ENCODE assay signal across 30 cellular contexts in genomic region chr10:118968071-118968470, GRCh38.
DNase-seq lines count a peak whose midpoint lies in the region; ATAC-seq and TF ChIP-seq lines count a peak whose summit lies in the region.
"Had no signal": no experiment of that assay in that cellular context is flagged by ENCODE, and none has a peak within 500 bp of the region (broad histone marks: within the 10 kb centered on the region; RNA-seq: fewer than 3 reads in every experiment).

No MANE protein-coding gene starts in this region.

- H3K27me3 Mint-ChIP-seq in natural killer cell treated with Interleukin-12 subunit alpha and Interleukin-12 subunit beta and Interleukin-15 and Interleukin-18, amount 100 ng/mL, for 72 hours, result peaks cover 18 to 20% of the 10 kb centered on the region in 2 donors

- H3K36me3 ChIP-seq in right atrium auricular region, result no peaks in the 10 kb centered on the region
- H3K36me3 ChIP-seq: brain microvascular endothelial cell, tibial nerve, WERI-Rb-1 had no signal

- intact Hi-C loops in Right ventricle myocardium inferior (cut with DNase I) (no loop called here), cardiac septum (cut with DNase I) (no loop called here)

- H3K27me3 ChIP-seq in right atrium auricular region, result no peaks in the 10 kb centered on the region
- H3K27me3 ChIP-seq: brain microvascular endothelial cell, tibial nerve had no signal

- H3K4me1 ChIP-seq in right atrium auricular region, result peaks cover 0 to 34% of the 10 kb centered on the region in 2 donors

- no peak overlapping the region for H3K27ac Mint-ChIP-seq in natural killer cell treated with Interleukin-12 subunit alpha and Interleukin-12 subunit beta and Interleukin-15 and Interleukin-18, amount 100 ng/mL, for 72 hours
- no peak overlapping the region for H3K27ac Mint-ChIP-seq in stimulated activated effector memory CD8-positive, alpha-beta T cell treated with anti-CD3 and anti-CD28 coated beads, Interleukin-12 subunit alpha, Interleukin-12 subunit beta, amount 100 ng/mL, for 72 hours
- H3K27ac Mint-ChIP-seq: activated CD8-positive, alpha-beta T cell treated with anti-CD3 and anti-CD28 coated beads, Interleukin-2, amount 10 ng/mL, durations not matched to agents 7 days and 5 days; activated naive CD4-positive, alpha-beta T cell treated with anti-CD3 and anti-CD28 coated beads, Interleukin-2, amount 50 U/mL, for 24 hours; activated T-helper 2 cell treated with anti-CD3 and anti-CD28 coated beads, Interferon-gamma antibody, Interleukin-2, Interleukin-4, amounts not matched to agents 10 μg/mL and 5 μg/mL and 100 μg/mL, durations not matched to agents 14 hours and 24 hours and 36 hours; memory B cell had no signal

- H3K4me1 Mint-ChIP-seq in natural killer cell treated with Interleukin-12 subunit alpha and Interleukin-12 subunit beta and Interleukin-15 and Interleukin-18, amount 100 ng/mL, for 72 hours (ENCODE audit: low read depth in 2 of 2), result no peaks in the 10 kb centered on the region
- no peaks in the 10 kb centered on the region for H3K4me1 Mint-ChIP-seq in stimulated activated effector memory CD8-positive, alpha-beta T cell treated with anti-CD3 and anti-CD28 coated beads, Interleukin-12 subunit alpha, Interleukin-12 subunit beta, amount 100 ng/mL, for 72 hours
- H3K4me1 Mint-ChIP-seq: activated naive CD4-positive, alpha-beta T cell treated with anti-CD3 and anti-CD28 coated beads, Interleukin-2, amount 50 U/mL, for 24 hours; memory B cell; stimulated activated naive CD8-positive, alpha-beta T cell treated with anti-CD3 and anti-CD28 coated beads, Interleukin-15, amount 100 ng/mL, for 72 hours had no signal

- ATAC-seq in Right ventricle myocardium inferior (peak; percentile 51), HG03432 (IDR thresholded peaks at IDR 0.05; ENCODE audit: unreplicated experiment) (no peak)
- ATAC-seq in natural killer cell treated with Interleukin-12 subunit alpha and Interleukin-12 subunit beta and Interleukin-15 and Interleukin-18, amount 100 ng/mL, for 72 hours, result peak; percentile 31 to 59
- ATAC-seq in stimulated activated effector memory CD8-positive, alpha-beta T cell treated with anti-CD3 and anti-CD28 coated beads, Interleukin-12 subunit alpha, Interleukin-12 subunit beta, amount 100 ng/mL, for 72 hours, result peak; percentile 31
- ATAC-seq: activated CD8-positive, alpha-beta T cell treated with anti-CD3 and anti-CD28 coated beads, Interleukin-2, amount 10 ng/mL, durations not matched to agents 7 days and 5 days; stimulated activated naive CD8-positive, alpha-beta T cell treated with anti-CD3 and anti-CD28 coated beads, Interleukin-15, amount 100 ng/mL, for 72 hours had no signal

- H3K27ac ChIP-seq in right atrium auricular region, result no peak overlapping the region
- H3K27ac ChIP-seq: brain microvascular endothelial cell, dorsolateral prefrontal cortex, HL-60, tibial nerve, WERI-Rb-1 had no signal

- no peaks in the 10 kb centered on the region for H3K9me3 Mint-ChIP-seq in natural killer cell treated with Interleukin-12 subunit alpha and Interleukin-12 subunit beta and Interleukin-15 and Interleukin-18, amount 100 ng/mL, for 72 hours
- H3K9me3 Mint-ChIP-seq in stimulated activated effector memory CD8-positive, alpha-beta T cell treated with anti-CD3 and anti-CD28 coated beads, Interleukin-12 subunit alpha, Interleukin-12 subunit beta, amount 100 ng/mL, for 72 hours, result no peaks in the 10 kb centered on the region
- H3K9me3 Mint-ChIP-seq: activated T-helper 2 cell treated with anti-CD3 and anti-CD28 coated beads, Interferon-gamma antibody, Interleukin-2, Interleukin-4, amounts not matched to agents 10 μg/mL and 5 μg/mL and 100 μg/mL, durations not matched to agents 14 hours and 24 hours and 36 hours had no signal

- H3K4me3 ChIP-seq in right atrium auricular region, result no peak overlapping the region
- H3K4me3 ChIP-seq: dorsolateral prefrontal cortex, smooth muscle cell, tibial nerve had no signal

- no peak for TF ChIP-seq CTCF in right atrium auricular region (IDR thresholded peaks at IDR 0.05)

- no peak overlapping the region for H3K4me3 Mint-ChIP-seq in natural killer cell treated with Interleukin-12 subunit alpha and Interleukin-12 subunit beta and Interleukin-15 and Interleukin-18, amount 100 ng/mL, for 72 hours
- no peak overlapping the region for H3K4me3 Mint-ChIP-seq in stimulated activated effector memory CD8-positive, alpha-beta T cell treated with anti-CD3 and anti-CD28 coated beads, Interleukin-12 subunit alpha, Interleukin-12 subunit beta, amount 100 ng/mL, for 72 hours
- H3K4me3 Mint-ChIP-seq: activated CD8-positive, alpha-beta T cell treated with anti-CD3 and anti-CD28 coated beads, Interleukin-2, amount 10 ng/mL, durations not matched to agents 7 days and 5 days; activated naive CD4-positive, alpha-beta T cell treated with anti-CD3 and anti-CD28 coated beads, Interleukin-2, amount 50 U/mL, for 24 hours; memory B cell; stimulated activated naive CD8-positive, alpha-beta T cell treated with anti-CD3 and anti-CD28 coated beads, Interleukin-15, amount 100 ng/mL, for 72 hours had no signal

- DNase-seq in Right ventricle myocardium inferior (ENCODE audit: missing footprints) (no peak), right atrium auricular region (ENCODE audit: low spot score) (no peak), cardiac septum (ENCODE audit: low spot score) (peak; percentile 38), NCI-H526 (lab: John Stamatoyannopoulos, UW) (no peak), CD1c-positive myeloid dendritic cell (ENCODE audit: extremely low spot score) (no peak)
- no peak for DNase-seq in natural killer cell treated with Interleukin-12 subunit alpha and Interleukin-12 subunit beta and Interleukin-15 and Interleukin-18, amount 100 ng/mL, for 72 hours (ENCODE audit: low spot score)
- DNase-seq in stimulated activated effector memory CD8-positive, alpha-beta T cell treated with anti-CD3 and anti-CD28 coated beads, Interleukin-12 subunit alpha, Interleukin-12 subunit beta, amount 100 ng/mL, for 72 hours (ENCODE audit: low spot score in 2 of 2), result no peak
- DNase-seq: ACHN; activated CD4-positive, alpha-beta T cell treated with anti-CD3 and anti-CD28 coated beads for 4 hours; activated CD8-positive, alpha-beta T cell treated with anti-CD3 and anti-CD28 coated beads, Interleukin-2, amount 10 ng/mL, durations not matched to agents 7 days and 5 days; amniotic stem cell; brain microvascular endothelial cell; hypothalamus; KBM-7; NCI-H1105 treated with DMSO at 0.1 percent for 48 hours; NCI-H2029 treated with DMSO at 0.1 percent for 48 hours; NCI-H2227 treated with DMSO at 0.1 percent for 48 hours; NCI-H526 treated with DMSO at 0.1 percent for 48 hours; SIG-M5; stimulated activated CD4-positive, alpha-beta T cell treated with anti-CD3 and anti-CD28 coated beads, Interleukin-1b, Interleukin-23, amount 100 ng/mL, for 48 hours; stimulated activated naive CD8-positive, alpha-beta T cell treated with anti-CD3 and anti-CD28 coated beads, Interleukin-15, amount 100 ng/mL, for 72 hours; WERI-Rb-1 had no signal

- no peaks in the 10 kb centered on the region for H3K36me3 Mint-ChIP-seq in natural killer cell treated with Interleukin-12 subunit alpha and Interleukin-12 subunit beta and Interleukin-15 and Interleukin-18, amount 100 ng/mL, for 72 hours
- H3K36me3 Mint-ChIP-seq in stimulated activated effector memory CD8-positive, alpha-beta T cell treated with anti-CD3 and anti-CD28 coated beads, Interleukin-12 subunit alpha, Interleukin-12 subunit beta, amount 100 ng/mL, for 72 hours, result no peaks in the 10 kb centered on the region
- H3K36me3 Mint-ChIP-seq: activated naive CD4-positive, alpha-beta T cell treated with anti-CD3 and anti-CD28 coated beads, Interleukin-2, amount 50 U/mL, for 24 hours had no signal

- peaks cover 0 to under 1% of the 10 kb centered on the region in 2 donors for H3K9me3 ChIP-seq in right atrium auricular region
- H3K9me3 ChIP-seq: tibial nerve had no signal
